1 cellular context compared by ENCODE assay signal in the genomic region with DNA sequence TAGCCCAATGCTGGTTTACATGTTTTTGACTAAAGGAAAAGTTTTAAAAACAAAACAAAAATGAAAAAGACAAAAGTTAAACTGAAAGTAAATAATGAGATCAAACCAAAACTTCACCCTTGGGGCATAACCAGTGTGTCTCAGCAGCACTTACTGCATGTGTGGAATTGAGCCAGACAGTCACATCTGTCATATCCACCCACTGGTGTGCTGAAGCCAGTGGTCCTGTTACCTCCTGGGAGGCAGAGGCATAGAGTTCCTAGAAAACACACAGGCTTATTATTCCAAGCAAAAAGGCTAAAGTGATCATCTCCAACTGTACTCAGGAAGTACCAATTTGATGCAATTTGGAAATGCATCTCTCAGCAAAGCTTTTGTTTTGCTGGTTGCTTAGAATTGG.
TF ChIP-seq lines count a peak whose summit lies in the region.

No MANE protein-coding gene starts in this region.

TF ChIP-seq in GM12878, 131 proteins besides CTCF, POLR2A, EP300 and RAD21 (continued from another document):
- TF ChIP-seq RAD51 (IDR thresholded peaks at IDR 0.05): no peak
- no peak for TF ChIP-seq CREB1 (IDR thresholded peaks at IDR 0.05; ENCODE audit: low read depth)
- no peak for TF ChIP-seq NFXL1 (IDR thresholded peaks at IDR 0.05; ENCODE audit: borderline replicate concordance)
- TF ChIP-seq NBN (IDR thresholded peaks at IDR 0.05): no peak
